Comparison of ENCODE assay signal across 1 cellular context in the genomic region with DNA sequence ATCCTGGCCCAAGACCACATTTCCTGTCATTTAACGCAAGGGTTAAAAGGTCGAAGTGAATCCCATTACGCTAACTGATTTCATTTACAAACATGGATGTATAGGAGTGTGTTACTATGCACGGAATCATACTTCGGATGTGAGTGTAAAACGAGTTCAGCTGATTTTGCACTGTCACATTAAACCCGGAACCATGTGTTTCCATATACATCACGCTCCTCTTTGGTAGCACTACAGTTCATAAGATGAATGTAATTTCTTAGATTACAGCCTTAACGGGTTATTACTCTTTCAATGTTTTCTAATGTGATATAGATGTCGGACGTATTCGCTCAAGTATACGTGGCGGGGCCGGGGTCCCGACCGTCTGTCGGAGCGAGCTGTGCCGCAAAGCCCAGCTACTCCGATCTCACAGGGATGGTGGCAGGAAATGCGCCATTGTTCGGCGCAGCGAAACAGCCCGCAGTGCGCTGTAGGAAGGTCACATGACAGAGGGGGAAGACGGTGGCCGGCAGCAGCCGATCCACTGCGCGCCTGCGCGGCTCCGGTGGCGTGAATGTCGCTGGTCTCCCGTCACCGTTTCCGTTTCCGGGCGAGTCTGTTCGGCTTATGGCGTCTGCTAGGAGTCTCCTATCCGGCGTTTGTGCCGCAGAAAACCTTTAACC.
TF ChIP-seq lines count a peak whose summit lies in the region.

No MANE protein-coding gene starts in this region.

TF ChIP-seq in HepG2, 621 proteins besides CTCF, POLR2A, EP300 and RAD21 (continued from another document and continues in another):
- TF ChIP-seq, protein P1, sequence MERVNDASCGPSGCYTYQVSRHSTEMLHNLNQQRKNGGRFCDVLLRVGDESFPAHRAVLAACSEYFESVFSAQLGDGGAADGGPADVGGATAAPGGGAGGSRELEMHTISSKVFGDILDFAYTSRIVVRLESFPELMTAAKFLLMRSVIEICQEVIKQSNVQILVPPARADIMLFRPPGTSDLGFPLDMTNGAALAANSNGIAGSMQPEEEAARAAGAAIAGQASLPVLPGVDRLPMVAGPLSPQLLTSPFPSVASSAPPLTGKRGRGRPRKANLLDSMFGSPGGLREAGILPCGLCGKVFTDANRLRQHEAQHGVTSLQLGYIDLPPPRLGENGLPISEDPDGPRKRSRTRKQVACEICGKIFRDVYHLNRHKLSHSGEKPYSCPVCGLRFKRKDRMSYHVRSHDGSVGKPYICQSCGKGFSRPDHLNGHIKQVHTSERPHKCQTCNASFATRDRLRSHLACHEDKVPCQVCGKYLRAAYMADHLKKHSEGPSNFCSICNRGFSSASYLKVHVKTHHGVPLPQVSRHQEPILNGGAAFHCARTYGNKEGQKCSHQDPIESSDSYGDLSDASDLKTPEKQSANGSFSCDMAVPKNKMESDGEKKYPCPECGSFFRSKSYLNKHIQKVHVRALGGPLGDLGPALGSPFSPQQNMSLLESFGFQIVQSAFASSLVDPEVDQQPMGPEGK (CRISPR knock-in tag; IDR thresholded peaks at IDR 0.05), result no peak
- TF ChIP-seq, protein P2, sequence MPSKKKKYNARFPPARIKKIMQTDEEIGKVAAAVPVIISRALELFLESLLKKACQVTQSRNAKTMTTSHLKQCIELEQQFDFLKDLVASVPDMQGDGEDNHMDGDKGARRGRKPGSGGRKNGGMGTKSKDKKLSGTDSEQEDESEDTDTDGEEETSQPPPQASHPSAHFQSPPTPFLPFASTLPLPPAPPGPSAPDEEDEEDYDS (CRISPR knock-in tag; IDR thresholded peaks at IDR 0.05), result no peak
- no peak for TF ChIP-seq ZSCAN12 (CRISPR knock-in tag; IDR thresholded peaks at IDR 0.05)
- TF ChIP-seq, protein P3, sequence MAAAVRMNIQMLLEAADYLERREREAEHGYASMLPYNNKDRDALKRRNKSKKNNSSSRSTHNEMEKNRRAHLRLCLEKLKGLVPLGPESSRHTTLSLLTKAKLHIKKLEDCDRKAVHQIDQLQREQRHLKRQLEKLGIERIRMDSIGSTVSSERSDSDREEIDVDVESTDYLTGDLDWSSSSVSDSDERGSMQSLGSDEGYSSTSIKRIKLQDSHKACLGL (CRISPR knock-in tag; IDR thresholded peaks at IDR 0.05), result peak; percentile 59; the same call in 1 of the 2 replicates
- TF ChIP-seq, protein P4, sequence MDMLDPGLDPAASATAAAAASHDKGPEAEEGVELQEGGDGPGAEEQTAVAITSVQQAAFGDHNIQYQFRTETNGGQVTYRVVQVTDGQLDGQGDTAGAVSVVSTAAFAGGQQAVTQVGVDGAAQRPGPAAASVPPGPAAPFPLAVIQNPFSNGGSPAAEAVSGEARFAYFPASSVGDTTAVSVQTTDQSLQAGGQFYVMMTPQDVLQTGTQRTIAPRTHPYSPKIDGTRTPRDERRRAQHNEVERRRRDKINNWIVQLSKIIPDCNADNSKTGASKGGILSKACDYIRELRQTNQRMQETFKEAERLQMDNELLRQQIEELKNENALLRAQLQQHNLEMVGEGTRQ (IDR thresholded peaks at IDR 0.05; ENCODE audit: low read depth, low read length), result peak; percentile 71
- TF ChIP-seq, protein P4 (CRISPR knock-in tag; IDR thresholded peaks at IDR 0.05; ENCODE audit: borderline replicate concordance), result peak; percentile 92; the same call in 1 of the 2 replicates
- peak; percentile 31; the same call in 1 of the 2 replicates for TF ChIP-seq HCFC1 (IDR thresholded peaks at IDR 0.05; ENCODE audit: low read depth, low read length)
- no peak for TF ChIP-seq MAFF (IDR thresholded peaks at IDR 0.05; ENCODE audit: low read depth, low read length)
- no peak for TF ChIP-seq KLF11 (CRISPR knock-in tag; IDR thresholded peaks at IDR 0.05)
- no peak for TF ChIP-seq RBM22 (optimal IDR thresholded peaks at IDR 0.05; ENCODE audit: low read length)
- TF ChIP-seq JUNB (CRISPR knock-in tag; IDR thresholded peaks at IDR 0.05; ENCODE audit: borderline replicate concordance), result no peak
- peak; percentile 97 for TF ChIP-seq CBX1 (IDR thresholded peaks at IDR 0.05; ENCODE audit: low read depth)
- TF ChIP-seq, protein P5, sequence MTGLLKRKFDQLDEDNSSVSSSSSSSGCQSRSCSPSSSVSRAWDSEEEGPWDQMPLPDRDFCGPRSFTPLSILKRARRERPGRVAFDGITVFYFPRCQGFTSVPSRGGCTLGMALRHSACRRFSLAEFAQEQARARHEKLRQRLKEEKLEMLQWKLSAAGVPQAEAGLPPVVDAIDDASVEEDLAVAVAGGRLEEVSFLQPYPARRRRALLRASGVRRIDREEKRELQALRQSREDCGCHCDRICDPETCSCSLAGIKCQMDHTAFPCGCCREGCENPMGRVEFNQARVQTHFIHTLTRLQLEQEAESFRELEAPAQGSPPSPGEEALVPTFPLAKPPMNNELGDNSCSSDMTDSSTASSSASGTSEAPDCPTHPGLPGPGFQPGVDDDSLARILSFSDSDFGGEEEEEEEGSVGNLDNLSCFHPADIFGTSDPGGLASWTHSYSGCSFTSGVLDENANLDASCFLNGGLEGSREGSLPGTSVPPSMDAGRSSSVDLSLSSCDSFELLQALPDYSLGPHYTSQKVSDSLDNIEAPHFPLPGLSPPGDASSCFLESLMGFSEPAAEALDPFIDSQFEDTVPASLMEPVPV (CRISPR knock-in tag; IDR thresholded peaks at IDR 0.05), result no peak
- TF ChIP-seq, protein P6, sequence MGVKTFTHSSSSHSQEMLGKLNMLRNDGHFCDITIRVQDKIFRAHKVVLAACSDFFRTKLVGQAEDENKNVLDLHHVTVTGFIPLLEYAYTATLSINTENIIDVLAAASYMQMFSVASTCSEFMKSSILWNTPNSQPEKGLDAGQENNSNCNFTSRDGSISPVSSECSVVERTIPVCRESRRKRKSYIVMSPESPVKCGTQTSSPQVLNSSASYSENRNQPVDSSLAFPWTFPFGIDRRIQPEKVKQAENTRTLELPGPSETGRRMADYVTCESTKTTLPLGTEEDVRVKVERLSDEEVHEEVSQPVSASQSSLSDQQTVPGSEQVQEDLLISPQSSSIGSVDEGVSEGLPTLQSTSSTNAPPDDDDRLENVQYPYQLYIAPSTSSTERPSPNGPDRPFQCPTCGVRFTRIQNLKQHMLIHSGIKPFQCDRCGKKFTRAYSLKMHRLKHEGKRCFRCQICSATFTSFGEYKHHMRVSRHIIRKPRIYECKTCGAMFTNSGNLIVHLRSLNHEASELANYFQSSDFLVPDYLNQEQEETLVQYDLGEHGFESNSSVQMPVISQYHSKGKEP (CRISPR knock-in tag; IDR thresholded peaks at IDR 0.05), result no peak
- TF ChIP-seq RCOR2 (CRISPR knock-in tag; IDR thresholded peaks at IDR 0.05), result no peak
- TF ChIP-seq, protein P7, sequence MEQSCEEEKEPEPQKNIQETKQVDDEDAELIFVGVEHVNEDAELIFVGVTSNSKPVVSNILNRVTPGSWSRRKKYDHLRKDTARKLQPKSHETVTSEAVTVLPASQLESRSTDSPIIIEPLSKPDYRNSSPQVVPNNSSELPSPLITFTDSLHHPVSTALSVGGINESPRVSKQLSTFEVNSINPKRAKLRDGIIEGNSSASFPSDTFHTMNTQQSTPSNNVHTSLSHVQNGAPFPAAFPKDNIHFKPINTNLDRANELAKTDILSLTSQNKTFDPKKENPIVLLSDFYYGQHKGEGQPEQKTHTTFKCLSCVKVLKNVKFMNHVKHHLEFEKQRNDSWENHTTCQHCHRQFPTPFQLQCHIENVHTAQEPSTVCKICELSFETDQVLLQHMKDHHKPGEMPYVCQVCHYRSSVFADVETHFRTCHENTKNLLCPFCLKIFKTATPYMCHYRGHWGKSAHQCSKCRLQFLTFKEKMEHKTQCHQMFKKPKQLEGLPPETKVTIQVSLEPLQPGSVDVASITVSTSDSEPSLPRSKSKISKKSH (CRISPR knock-in tag; IDR thresholded peaks at IDR 0.05; ENCODE audit: borderline replicate concordance), result no peak
- TF ChIP-seq ZNF75D (CRISPR knock-in tag; IDR thresholded peaks at IDR 0.05; ENCODE audit: borderline replicate concordance), result no peak
- no peak for TF ChIP-seq ZNF33B (CRISPR knock-in tag; IDR thresholded peaks at IDR 0.05)
- no peak for TF ChIP-seq NR1H2 (CRISPR knock-in tag; IDR thresholded peaks at IDR 0.05; ENCODE audit: borderline replicate concordance, low read depth)
- TF ChIP-seq, protein P8, sequence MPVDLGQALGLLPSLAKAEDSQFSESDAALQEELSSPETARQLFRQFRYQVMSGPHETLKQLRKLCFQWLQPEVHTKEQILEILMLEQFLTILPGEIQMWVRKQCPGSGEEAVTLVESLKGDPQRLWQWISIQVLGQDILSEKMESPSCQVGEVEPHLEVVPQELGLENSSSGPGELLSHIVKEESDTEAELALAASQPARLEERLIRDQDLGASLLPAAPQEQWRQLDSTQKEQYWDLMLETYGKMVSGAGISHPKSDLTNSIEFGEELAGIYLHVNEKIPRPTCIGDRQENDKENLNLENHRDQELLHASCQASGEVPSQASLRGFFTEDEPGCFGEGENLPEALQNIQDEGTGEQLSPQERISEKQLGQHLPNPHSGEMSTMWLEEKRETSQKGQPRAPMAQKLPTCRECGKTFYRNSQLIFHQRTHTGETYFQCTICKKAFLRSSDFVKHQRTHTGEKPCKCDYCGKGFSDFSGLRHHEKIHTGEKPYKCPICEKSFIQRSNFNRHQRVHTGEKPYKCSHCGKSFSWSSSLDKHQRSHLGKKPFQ (CRISPR knock-in tag; IDR thresholded peaks at IDR 0.05; ENCODE audit: insufficient replicate concordance), result no peak
- no peak for TF ChIP-seq JUN (CRISPR knock-in tag; IDR thresholded peaks at IDR 0.05)
- peak; percentile 22; the same call in 1 of the 2 replicates for TF ChIP-seq BORCS8-MEF2B (CRISPR knock-in tag; IDR thresholded peaks at IDR 0.05)
- no peak for TF ChIP-seq ZNF382 (CRISPR knock-in tag; IDR thresholded peaks at IDR 0.05; ENCODE audit: borderline replicate concordance)
- no peak for TF ChIP-seq NCOA5 (CRISPR knock-in tag; IDR thresholded peaks at IDR 0.05)
- no peak for TF ChIP-seq SCMH1 (CRISPR knock-in tag; IDR thresholded peaks at IDR 0.05; ENCODE audit: borderline replicate concordance)
- TF ChIP-seq, protein P9, sequence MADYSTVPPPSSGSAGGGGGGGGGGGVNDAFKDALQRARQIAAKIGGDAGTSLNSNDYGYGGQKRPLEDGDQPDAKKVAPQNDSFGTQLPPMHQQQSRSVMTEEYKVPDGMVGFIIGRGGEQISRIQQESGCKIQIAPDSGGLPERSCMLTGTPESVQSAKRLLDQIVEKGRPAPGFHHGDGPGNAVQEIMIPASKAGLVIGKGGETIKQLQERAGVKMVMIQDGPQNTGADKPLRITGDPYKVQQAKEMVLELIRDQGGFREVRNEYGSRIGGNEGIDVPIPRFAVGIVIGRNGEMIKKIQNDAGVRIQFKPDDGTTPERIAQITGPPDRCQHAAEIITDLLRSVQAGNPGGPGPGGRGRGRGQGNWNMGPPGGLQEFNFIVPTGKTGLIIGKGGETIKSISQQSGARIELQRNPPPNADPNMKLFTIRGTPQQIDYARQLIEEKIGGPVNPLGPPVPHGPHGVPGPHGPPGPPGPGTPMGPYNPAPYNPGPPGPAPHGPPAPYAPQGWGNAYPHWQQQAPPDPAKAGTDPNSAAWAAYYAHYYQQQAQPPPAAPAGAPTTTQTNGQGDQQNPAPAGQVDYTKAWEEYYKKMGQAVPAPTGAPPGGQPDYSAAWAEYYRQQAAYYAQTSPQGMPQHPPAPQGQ (CRISPR knock-in tag; IDR thresholded peaks at IDR 0.05; ENCODE audit: borderline replicate concordance), result no peak
- no peak for TF ChIP-seq SMARCE1 (IDR thresholded peaks at IDR 0.05; ENCODE audit: borderline replicate concordance)
- TF ChIP-seq SATB2 (CRISPR knock-in tag; IDR thresholded peaks at IDR 0.05), result no peak
- TF ChIP-seq REL (CRISPR knock-in tag; conservative IDR thresholded peaks at IDR 0.05), result no peak
- peak; percentile 92 for TF ChIP-seq TBL1XR1 (IDR thresholded peaks at IDR 0.05; ENCODE audit: borderline replicate concordance, low read length, partially characterized antibody)
- TF ChIP-seq ZIK1 (CRISPR knock-in tag; IDR thresholded peaks at IDR 0.05; ENCODE audit: borderline replicate concordance, low read depth), result no peak
- TF ChIP-seq, protein P10, sequence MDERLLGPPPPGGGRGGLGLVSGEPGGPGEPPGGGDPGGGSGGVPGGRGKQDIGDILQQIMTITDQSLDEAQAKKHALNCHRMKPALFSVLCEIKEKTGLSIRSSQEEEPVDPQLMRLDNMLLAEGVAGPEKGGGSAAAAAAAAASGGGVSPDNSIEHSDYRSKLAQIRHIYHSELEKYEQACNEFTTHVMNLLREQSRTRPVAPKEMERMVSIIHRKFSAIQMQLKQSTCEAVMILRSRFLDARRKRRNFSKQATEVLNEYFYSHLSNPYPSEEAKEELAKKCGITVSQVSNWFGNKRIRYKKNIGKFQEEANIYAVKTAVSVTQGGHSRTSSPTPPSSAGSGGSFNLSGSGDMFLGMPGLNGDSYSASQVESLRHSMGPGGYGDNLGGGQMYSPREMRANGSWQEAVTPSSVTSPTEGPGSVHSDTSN (CRISPR knock-in tag; IDR thresholded peaks at IDR 0.05), result no peak
- TF ChIP-seq HIVEP1 (CRISPR knock-in tag; IDR thresholded peaks at IDR 0.05), result no peak
- TF ChIP-seq, protein P11, sequence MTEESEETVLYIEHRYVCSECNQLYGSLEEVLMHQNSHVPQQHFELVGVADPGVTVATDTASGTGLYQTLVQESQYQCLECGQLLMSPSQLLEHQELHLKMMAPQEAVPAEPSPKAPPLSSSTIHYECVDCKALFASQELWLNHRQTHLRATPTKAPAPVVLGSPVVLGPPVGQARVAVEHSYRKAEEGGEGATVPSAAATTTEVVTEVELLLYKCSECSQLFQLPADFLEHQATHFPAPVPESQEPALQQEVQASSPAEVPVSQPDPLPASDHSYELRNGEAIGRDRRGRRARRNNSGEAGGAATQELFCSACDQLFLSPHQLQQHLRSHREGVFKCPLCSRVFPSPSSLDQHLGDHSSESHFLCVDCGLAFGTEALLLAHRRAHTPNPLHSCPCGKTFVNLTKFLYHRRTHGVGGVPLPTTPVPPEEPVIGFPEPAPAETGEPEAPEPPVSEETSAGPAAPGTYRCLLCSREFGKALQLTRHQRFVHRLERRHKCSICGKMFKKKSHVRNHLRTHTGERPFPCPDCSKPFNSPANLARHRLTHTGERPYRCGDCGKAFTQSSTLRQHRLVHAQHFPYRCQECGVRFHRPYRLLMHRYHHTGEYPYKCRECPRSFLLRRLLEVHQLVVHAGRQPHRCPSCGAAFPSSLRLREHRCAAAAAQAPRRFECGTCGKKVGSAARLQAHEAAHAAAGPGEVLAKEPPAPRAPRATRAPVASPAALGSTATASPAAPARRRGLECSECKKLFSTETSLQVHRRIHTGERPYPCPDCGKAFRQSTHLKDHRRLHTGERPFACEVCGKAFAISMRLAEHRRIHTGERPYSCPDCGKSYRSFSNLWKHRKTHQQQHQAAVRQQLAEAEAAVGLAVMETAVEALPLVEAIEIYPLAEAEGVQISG (CRISPR knock-in tag; IDR thresholded peaks at IDR 0.05), result peak; percentile 82
- TF ChIP-seq ZSCAN29 (CRISPR knock-in tag; conservative IDR thresholded peaks at IDR 0.05), result no peak
- TF ChIP-seq, protein P12, sequence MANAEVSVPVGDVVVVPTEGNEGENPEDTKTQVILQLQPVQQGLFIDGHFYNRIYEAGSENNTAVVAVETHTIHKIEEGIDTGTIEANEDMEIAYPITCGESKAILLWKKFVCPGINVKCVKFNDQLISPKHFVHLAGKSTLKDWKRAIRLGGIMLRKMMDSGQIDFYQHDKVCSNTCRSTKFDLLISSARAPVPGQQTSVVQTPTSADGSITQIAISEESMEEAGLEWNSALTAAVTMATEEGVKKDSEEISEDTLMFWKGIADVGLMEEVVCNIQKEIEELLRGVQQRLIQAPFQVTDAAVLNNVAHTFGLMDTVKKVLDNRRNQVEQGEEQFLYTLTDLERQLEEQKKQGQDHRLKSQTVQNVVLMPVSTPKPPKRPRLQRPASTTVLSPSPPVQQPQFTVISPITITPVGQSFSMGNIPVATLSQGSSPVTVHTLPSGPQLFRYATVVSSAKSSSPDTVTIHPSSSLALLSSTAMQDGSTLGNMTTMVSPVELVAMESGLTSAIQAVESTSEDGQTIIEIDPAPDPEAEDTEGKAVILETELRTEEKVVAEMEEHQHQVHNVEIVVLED (CRISPR knock-in tag; IDR thresholded peaks at IDR 0.05; ENCODE audit: borderline replicate concordance), result peak; percentile 61; the same call in 1 of the 2 replicates
